Comparison of ENCODE assay signal across 13 cellular contexts in the genomic region with DNA sequence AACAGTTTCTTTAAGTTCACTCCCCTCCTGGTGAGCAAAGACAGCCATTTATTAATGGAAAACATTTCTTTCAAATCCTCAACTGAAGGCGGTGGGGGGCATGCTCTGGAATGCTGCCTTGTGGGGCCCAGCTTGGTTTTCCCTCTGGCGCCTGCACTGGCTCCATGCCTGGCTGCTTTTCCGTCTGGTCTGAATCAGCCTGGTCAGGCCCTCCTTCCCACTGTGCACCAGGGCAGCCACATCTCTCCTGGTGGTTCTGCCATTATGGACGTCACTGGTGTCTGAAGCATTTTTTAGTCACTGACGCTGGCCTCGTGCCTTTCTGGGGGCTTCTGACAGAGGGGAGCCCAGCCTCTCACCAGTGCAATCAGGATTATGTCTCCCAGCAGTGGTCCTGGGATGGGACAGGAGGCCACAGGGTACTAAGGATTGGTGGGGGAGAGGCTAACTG. TPM values are rescaled to one million over a fixed set of nuclear protein-coding genes. Genes with fewer than 3 reads are reported as not detected.
DNase-seq lines count a peak whose midpoint lies in the region; ATAC-seq, FAIRE-seq and TF ChIP-seq lines count a peak whose summit lies in the region.
"Had no signal": no experiment of that assay in that cellular context is flagged by ENCODE, and none has a peak within 500 bp of the region (broad histone marks: within the 10 kb centered on the region; RNA-seq: fewer than 3 reads in every experiment).

No MANE protein-coding gene starts in this region.

- no peak overlapping the region for H3K4me3 Mint-ChIP-seq in nephron progenitor cell
- H3K4me3 Mint-ChIP-seq in activated CD8-positive, alpha-beta memory T cell treated with anti-CD3 and anti-CD28 coated beads, Interleukin-2, amount 10 ng/mL, durations not matched to agents 7 days and 5 days = no peak overlapping the region

- H2BK120ac ChIP-seq in H1 (replicated peaks; ENCODE audit: low read depth, low read length) = no peak overlapping the region

- no peak overlapping the region for H3K14ac ChIP-seq in H1 (ENCODE audit: insufficient read length)

- no peak overlapping the region for H2AK5ac ChIP-seq in H1 (ENCODE audit: low read depth, low read length)

- H3K23me2 ChIP-seq in H1 (ENCODE audit: low read depth, low read length) = no peaks in the 10 kb centered on the region; the same call in 1 of the 2 replicates

- 65% methylated on average over 6 of the region's 6 CpGs; no CpG with 5 or more reads in 1 of the 2 experiments for WGBS in H1 (ENCODE audit: extremely low coverage in 1 of 2, insufficient coverage in 1 of 2, insufficient read length in 1 of 2, insufficient replicate concordance in 2 of 2, low coverage in 1 of 2, low lambda C conversion rate in 2 of 2, missing lambda C conversion rate in 1 of 2), 2 experiments

- H3K27ac Mint-ChIP-seq in nephron progenitor cell = no peak overlapping the region
- no peak overlapping the region for H3K27ac Mint-ChIP-seq in activated CD8-positive, alpha-beta memory T cell treated with anti-CD3 and anti-CD28 coated beads, Interleukin-2, amount 10 ng/mL, durations not matched to agents 7 days and 5 days

- H3K9me3 ChIP-seq in H1 (ENCODE audit: insufficient read depth in 2 of 2, low read depth in 1 of 2, low read length in 1 of 2) = no peaks in the 10 kb centered on the region; a peak in 1 of 4 replicates
- H3K9me3 ChIP-seq: tibial artery had no signal

- TF ChIP-seq POLR2A in H1 (IDR thresholded peaks at IDR 0.05; ENCODE audit: control extremely low read depth in 1 of 2, low read depth in 2 of 2, low read length in 2 of 2) = no peak

- TF ChIP-seq CTCF in AG09309 (IDR thresholded peaks at IDR 0.05; ENCODE audit: control insufficient read depth, insufficient read depth, low read depth, low read length, missing control alignments) (no peak), H1 (IDR thresholded peaks at IDR 0.05; ENCODE audit: control extremely low read depth in 1 of 3, insufficient read depth in 1 of 3, low read depth in 1 of 3, low read length in 3 of 3) (no peak), nephron progenitor cell (IDR thresholded peaks at IDR 0.05) (no peak), GM20000 (IDR thresholded peaks at IDR 0.05; ENCODE audit: extremely low read depth, missing control alignments) (no peak)

- no peak overlapping the region for H2BK5ac ChIP-seq in H1 (ENCODE audit: low read depth, low read length)

- H3K4me1 Mint-ChIP-seq in nephron progenitor cell = peaks cover 38% of the 10 kb centered on the region
- H3K4me1 Mint-ChIP-seq in activated CD8-positive, alpha-beta memory T cell treated with anti-CD3 and anti-CD28 coated beads, Interleukin-2, amount 10 ng/mL, durations not matched to agents 7 days and 5 days = peaks cover 3% of the 10 kb centered on the region

- FAIRE-seq in H1 (lab: Jason Lieb, UNC) = no peak

- H2BK20ac ChIP-seq in H1 (ENCODE audit: low read length) = no peak overlapping the region

- H3K23ac ChIP-seq in H1 (ENCODE audit: insufficient read length) = no peak overlapping the region

- H4K5ac ChIP-seq in H1 (ENCODE audit: insufficient read length, low read depth, low read length) = no peak overlapping the region

- no peak for TF ChIP-seq EP300 in H1 (IDR thresholded peaks at IDR 0.05; ENCODE audit: borderline replicate concordance in 1 of 2, low read depth in 2 of 2, low read length in 2 of 2)

- H2BK15ac ChIP-seq in H1 (ENCODE audit: low read length) = no peak overlapping the region

- H2AFZ ChIP-seq in H1 (ENCODE audit: low read length) = no peak overlapping the region; the same call in 1 of the 2 replicates

- H3K79me2 ChIP-seq in H1 (ENCODE audit: control insufficient read depth in 1 of 2, insufficient read depth in 2 of 2, low read length in 2 of 2) = no peaks in the 10 kb centered on the region

- H3K4ac ChIP-seq in H1 (replicated peaks; ENCODE audit: insufficient read length, low read depth, low read length) = no peak overlapping the region

- peak overlapping the region in 1 of 2 experiments; percentile 39; a peak in 1 of 4 replicates for H3K4me2 ChIP-seq in H1 (ENCODE audit: insufficient read depth in 1 of 2, low read depth in 2 of 2, low read length in 2 of 2)
- H3K4me2 ChIP-seq: BLaER1 treated with 17β-estradiol and CSF1 and Interleukin-3, amounts not matched to agents 10 nM and 100 nM had no signal

- CTCF ChIA-PET in H1 (lab: Charles Lee; ENCODE audit: partially characterized antibody) = interaction anchor here (1.0 to 1.3 kb wide), 4 partner anchors 9 to 87 kb away, joined by 3 to 4 read pairs (median 3); no protein-coding TSS in a partner anchor
- CTCF ChIA-PET in HEK293T (lab: Yijun Ruan, JAX) = no interaction called here
- CTCF ChIA-PET in activated CD8-positive, alpha-beta memory T cell treated with anti-CD3 and anti-CD28 coated beads, Interleukin-2, amount 10 ng/mL, durations not matched to agents 7 days and 5 days (lab: Charles Lee) = no interaction called here

- H3K4me1 ChIP-seq in H1 (replicated peaks in 1 of 4; ENCODE audit: control insufficient read depth in 3 of 4, insufficient read depth in 4 of 4, low read length in 3 of 4) = peaks cover 0 to 7% (median 4%) of the 10 kb centered on the region in 4 experiments; a peak in 4 of 7 replicates
- H3K4me1 ChIP-seq: BLaER1 treated with 17β-estradiol and CSF1 and Interleukin-3, amounts not matched to agents 10 nM and 100 nM; tibial artery had no signal

- H3K27me3 ChIP-seq in H1 (replicated peaks in 1 of 4; ENCODE audit: control insufficient read depth in 3 of 4, extremely low read depth in 1 of 4, insufficient read depth in 3 of 4, low read length in 3 of 4) = no peaks in the 10 kb centered on the region; a peak in 2 of 7 replicates
- H3K27me3 ChIP-seq: BLaER1 treated with 17β-estradiol and CSF1 and Interleukin-3, amounts not matched to agents 10 nM and 100 nM; cardiac muscle cell; tibial artery had no signal

- no peak overlapping the region for H3K4me3 ChIP-seq in AG09309 (ENCODE audit: control insufficient read depth, low read depth, low read length)
- no peak overlapping the region for H3K4me3 ChIP-seq in H1 (ENCODE audit: extremely low read depth in 1 of 4, insufficient read depth in 2 of 4, low read depth in 3 of 4, low read length in 4 of 4)
- H3K4me3 ChIP-seq: BLaER1 treated with 17β-estradiol and CSF1 and Interleukin-3, amounts not matched to agents 10 nM and 100 nM; cardiac muscle cell; tibial artery had no signal

- H3K56ac ChIP-seq in H1 (replicated peaks; ENCODE audit: insufficient read length, low read depth, low read length) = no peak overlapping the region

- no peak for ATAC-seq in activated CD8-positive, alpha-beta memory T cell treated with anti-CD3 and anti-CD28 coated beads, Interleukin-2, amount 10 ng/mL, durations not matched to agents 7 days and 5 days
- ATAC-seq in left lobe of liver = no peak

- no peak overlapping the region for H4K91ac ChIP-seq in H1 (replicated peaks; ENCODE audit: insufficient read length, low read length)

- H3K36me3 Mint-ChIP-seq in nephron progenitor cell (ENCODE audit: low read depth) = no peaks in the 10 kb centered on the region
- no peaks in the 10 kb centered on the region for H3K36me3 Mint-ChIP-seq in activated CD8-positive, alpha-beta memory T cell treated with anti-CD3 and anti-CD28 coated beads, Interleukin-2, amount 10 ng/mL, durations not matched to agents 7 days and 5 days

- H3K18ac ChIP-seq in H1 (ENCODE audit: extremely low read depth, low read length) = 0 out of 2 replicates have a peak overlapping the region, but pooled peaks have one; percentile 48

- H3K9me3 Mint-ChIP-seq in nephron progenitor cell = peaks cover 11% of the 10 kb centered on the region
- H3K9me3 Mint-ChIP-seq in activated CD8-positive, alpha-beta memory T cell treated with anti-CD3 and anti-CD28 coated beads, Interleukin-2, amount 10 ng/mL, durations not matched to agents 7 days and 5 days (ENCODE audit: low read depth) = no peaks in the 10 kb centered on the region

- no peak overlapping the region; the same call in 1 of the 2 replicates for H3K27ac ChIP-seq in H1 (ENCODE audit: low read depth, low read length)
- H3K27ac ChIP-seq: BLaER1 treated with 17β-estradiol and CSF1 and Interleukin-3, amounts not matched to agents 10 nM and 100 nM; cardiac muscle cell; tibial artery had no signal

- POLR2A ChIA-PET in H1 (lab: Charles Lee; ENCODE audit: partially characterized antibody) = interaction anchor here (0.5 to 1.3 kb wide), 2 partner anchors 38 to 75 kb away, joined by 3 read pairs; no protein-coding TSS in a partner anchor
- POLR2A ChIA-PET in HEK293T (lab: Yijun Ruan, JAX) = no interaction called here

- DNase-seq in AG09309 (ENCODE audit: low read depth) (peak; percentile 18), NCI-H2227 (lab: John Stamatoyannopoulos, UW; ENCODE audit: unreplicated experiment) (peak; percentile 17), H1 (ENCODE audit: low read depth in 1 of 2, low spot score in 2 of 2) (peak in 1 of 2 experiments; percentile 56), nephron progenitor cell (peak; percentile 37), GM20000 (ENCODE audit: low spot score) (no peak), HEK293T (ENCODE audit: extremely low spot score) (no peak), left lobe of liver (ENCODE audit: low spot score) (no peak)
- no peak for DNase-seq in activated CD8-positive, alpha-beta memory T cell treated with anti-CD3 and anti-CD28 coated beads, Interleukin-2, amount 10 ng/mL, durations not matched to agents 7 days and 5 days
- DNase-seq: activated T-cell treated with anti-CD3 and anti-CD28 coated beads, Interleukin-2, amount 50 U/mL, for 48 hours; NCI-H510A had no signal

- no peaks in the 10 kb centered on the region for H3K79me1 ChIP-seq in H1 (ENCODE audit: low read depth, low read length)

- no peak overlapping the region for H2BK12ac ChIP-seq in H1 (ENCODE audit: low read depth, low read length)

- H3K36me3 ChIP-seq in H1 (ENCODE audit: control insufficient read depth in 2 of 4, insufficient read depth in 4 of 4, low read length in 3 of 4) = no peaks in the 10 kb centered on the region
- H3K36me3 ChIP-seq: BLaER1 treated with 17β-estradiol and CSF1 and Interleukin-3, amounts not matched to agents 10 nM and 100 nM; cardiac muscle cell; tibial artery had no signal

- TF ChIP-seq RAD21 in H1 (IDR thresholded peaks at IDR 0.05 in 1 of 2, conservative IDR thresholded peaks at IDR 0.05 in 1 of 2; ENCODE audit: low read depth in 2 of 2, low read length in 2 of 2) = no peak

- H4K20me1 ChIP-seq in H1 (replicated peaks in 1 of 2; ENCODE audit: control insufficient read depth in 1 of 2, insufficient read depth in 2 of 2, low read length in 2 of 2) = no peaks in the 10 kb centered on the region
- H4K20me1 ChIP-seq: BLaER1 treated with 17β-estradiol and CSF1 and Interleukin-3, amounts not matched to agents 10 nM and 100 nM had no signal

- no peak overlapping the region for H3K9ac ChIP-seq in H1 (replicated peaks in 1 of 4; ENCODE audit: extremely low read depth in 1 of 4, low read depth in 3 of 4, low read length in 3 of 4)
- H3K9ac ChIP-seq: BLaER1 treated with 17β-estradiol and CSF1 and Interleukin-3, amounts not matched to agents 10 nM and 100 nM had no signal

- H4K8ac ChIP-seq in H1 (ENCODE audit: extremely low read depth, insufficient read depth, low read length) = no peak overlapping the region; the same call in 1 of the 2 replicates

- peaks cover 16% of the 10 kb centered on the region for H3K27me3 Mint-ChIP-seq in nephron progenitor cell (ENCODE audit: low read depth, poor library complexity)
- H3K27me3 Mint-ChIP-seq in activated CD8-positive, alpha-beta memory T cell treated with anti-CD3 and anti-CD28 coated beads, Interleukin-2, amount 10 ng/mL, durations not matched to agents 7 days and 5 days = peaks cover 13% of the 10 kb centered on the region

RNA-seq across cellular contexts. Expression of a gene that starts 57.6 kb away (rescaled TPM):
- 222 and 236 TPM in 2 replicates for total RNA-seq in H1 (2021; fragmentation: NEBNext Ultra II Directional; extraction: Animal tissue kit (Norgen Biotek cat#: 25700))
- 260 and 275 TPM in 2 replicates for polyA plus RNA-seq in H1 (2011; rRNA removed)
- 237 TPM for polyA plus RNA-seq in H1 (2011; cell fraction: cytosol; rRNA removed)
- polyA plus RNA-seq in H1 (2011; cell fraction: nucleus; rRNA removed) = 509 TPM
- 188 to 293 TPM (median 261 TPM) in 4 replicates for polyA plus RNA-seq in H1 (2012, experiment 1 of 2)
- polyA plus RNA-seq in H1 (2012, experiment 2 of 2) = 246 TPM
- 99.8 TPM for polyA plus RNA-seq in H1 (2013, experiment 1 of 2)
- 92.7 TPM for polyA plus RNA-seq in H1 (2013, experiment 2 of 2)
- polyA minus RNA-seq in H1 (2011; rRNA and poly(A)+ RNA removed) = 303 and 366 TPM in 2 replicates
- 156 TPM for polyA minus RNA-seq in H1 (2011; cell fraction: cytosol; rRNA and poly(A)+ RNA removed)
- 198 TPM for polyA minus RNA-seq in H1 (2011; cell fraction: nucleus; rRNA and poly(A)+ RNA removed)
- 100 to 1,000 TPM; 150 to 172 TPM for total RNA-seq in activated CD8-positive, alpha-beta memory T cell treated with anti-CD3 and anti-CD28 coated beads, Interleukin-2, amount 10 ng/mL, durations not matched to agents 7 days and 5 days
- 74.4 TPM for total RNA-seq in left lobe of liver

Comparison
In these comparisons a context has a peak if more than half of its experiments do, and no peak if none do; other contexts are left out.
1. DNase-seq: peak in AG09309 (single experiment), NCI-H2227 (single experiment) and nephron progenitor cell (single experiment); none in GM20000 (single experiment), HEK293T (single experiment), activated CD8-positive, alpha-beta memory T cell treated with anti-CD3 and anti-CD28 coated beads, Interleukin-2, amount 10 ng/mL, durations not matched to agents 7 days and 5 days (single experiment) and left lobe of liver (single experiment).